Comparison of ENCODE assay signal across 1 cellular context in genomic region chr2:186761814-186762213, GRCh38.
TF ChIP-seq lines count a peak whose summit lies in the region.

No MANE protein-coding gene starts in this region.

TF ChIP-seq in A549, 52 proteins besides CTCF, POLR2A, EP300 and RAD21 (continued from another document):
- TF ChIP-seq MAFK (IDR thresholded peaks at IDR 0.05; ENCODE audit: partially characterized antibody) (peak; percentile 63), POLR2AphosphoS2 (conservative IDR thresholded peaks at IDR 0.05; ENCODE audit: low read length) (no peak), HEYL (CRISPR knock-in tag; IDR thresholded peaks at IDR 0.05) (no peak)
